Comparison of ENCODE assay signal across 8 cellular contexts in the genomic region with DNA sequence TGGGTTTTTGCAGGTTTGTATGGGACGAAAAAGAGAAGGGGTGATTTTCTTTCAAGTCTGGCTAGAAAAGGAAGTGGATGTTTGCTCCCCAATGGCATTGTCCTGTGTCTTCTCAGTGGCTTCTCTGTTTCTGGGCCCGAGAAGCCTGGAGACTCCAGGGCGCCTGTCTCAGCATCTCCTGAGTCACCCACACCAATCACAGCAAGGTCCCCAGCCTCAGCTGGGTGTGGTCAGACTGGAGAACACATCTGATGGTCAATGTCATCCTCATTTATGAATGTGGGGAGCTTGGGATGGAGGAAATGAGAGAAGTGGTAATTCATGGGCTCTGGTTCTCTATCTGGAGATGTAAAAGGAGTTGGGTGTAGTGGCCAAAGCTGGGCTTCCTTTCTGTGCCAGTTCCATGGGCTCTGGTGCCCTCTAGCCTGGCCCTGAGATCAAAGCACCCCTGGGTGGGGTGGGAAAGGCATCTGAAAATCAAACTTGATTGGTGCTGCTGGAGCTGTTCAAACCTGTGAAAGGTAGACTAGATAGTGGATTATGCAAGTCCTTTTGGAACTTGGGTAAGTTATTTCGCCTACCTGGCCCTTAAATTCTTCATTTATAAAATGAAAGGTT. TPM values are rescaled to one million over a fixed set of nuclear protein-coding genes. Genes with fewer than 3 reads are reported as not detected.
DNase-seq lines count a peak whose midpoint lies in the region; ATAC-seq and TF ChIP-seq lines count a peak whose summit lies in the region.

No MANE protein-coding gene starts in this region.

- in situ Hi-C loops in gastrocnemius medialis (cut with MboI; ENCODE audit: low sequenced_read_pairs in 4 of 4): no loop called here

- intact Hi-C loops in Right ventricle myocardium inferior (cut with DNase I): loop anchor here (2.0 kb wide), 1 partner anchor 299 kb away; no protein-coding TSS in a partner anchor
- intact Hi-C loops in cardiac septum (cut with DNase I): loop anchor here (5.0 kb wide), 1 partner anchor 297 kb away; no protein-coding TSS in a partner anchor
- intact Hi-C loops in head of caudate nucleus (cut with DNase I): loop anchor here (5.0 kb wide), 1 partner anchor 297 kb away; no protein-coding TSS in a partner anchor
- intact Hi-C loops in gastrocnemius medialis (cut with DNase I; ENCODE audit: low total_unique reads): no loop called here

- peak; percentile 72 for ATAC-seq in Right ventricle myocardium inferior
- no peak for ATAC-seq in GM21825 (IDR thresholded peaks at IDR 0.05; ENCODE audit: unreplicated experiment)
- no peak for ATAC-seq in GM21447 (IDR thresholded peaks at IDR 0.05; ENCODE audit: unreplicated experiment)
- no peak for ATAC-seq in gastrocnemius medialis
- no peak for ATAC-seq in GM18502 (IDR thresholded peaks at IDR 0.05; ENCODE audit: poor library complexity, unreplicated experiment)

- no peaks in the 10 kb centered on the region for H3K9me3 ChIP-seq in gastrocnemius medialis

- peak in 2 of 5 experiments; percentile 8 to 22 for TF ChIP-seq CTCF in gastrocnemius medialis (IDR thresholded peaks at IDR 0.05 in 4 of 5, conservative IDR thresholded peaks at IDR 0.05 in 1 of 5)

- no peak overlapping the region for H3K4me3 ChIP-seq in gastrocnemius medialis

- DNase-seq in Right ventricle myocardium inferior (ENCODE audit: missing footprints) (no peak), cardiac septum (ENCODE audit: low spot score) (no peak), RPMI7951 (ENCODE audit: low read depth) (peak; percentile 32), head of caudate nucleus (peak in 33 of 42 donors; percentile 35 to 80 (median 57)), gastrocnemius medialis (no peak)

- no peaks in the 10 kb centered on the region for H3K36me3 ChIP-seq in gastrocnemius medialis

- TF ChIP-seq POLR2A in gastrocnemius medialis (IDR thresholded peaks at IDR 0.05): no peak

- no peaks in the 10 kb centered on the region for H3K27me3 ChIP-seq in gastrocnemius medialis

- no peaks in the 10 kb centered on the region for H3K4me1 ChIP-seq in gastrocnemius medialis

- H3K27ac ChIP-seq in gastrocnemius medialis: no peak overlapping the region

RNA-seq across cellular contexts. Expression of a gene that starts 13.4 kb away (rescaled TPM):
- total RNA-seq in Right ventricle myocardium inferior (10.6 TPM), cardiac septum (4.7 TPM), gastrocnemius medialis (1 to 10 TPM; 2.8 to 9.0 (median 5.7) TPM)
- total RNA-seq in RPMI7951 (2014; rRNA removed; shearing (Covaris generic)): 0.78 and 2.8 TPM in 2 replicates

RNA-seq across cellular contexts. Expression of a gene that starts 32.7 kb away (rescaled TPM):
- total RNA-seq in Right ventricle myocardium inferior: 782 TPM
- total RNA-seq in cardiac septum: 512 TPM
- total RNA-seq in RPMI7951 (2014; rRNA removed; shearing (Covaris generic)): 909 and 1,010 TPM in 2 replicates
- 100 to 1,000 TPM; 774 to 913 (median 796) TPM for total RNA-seq in gastrocnemius medialis

Comparison
In these comparisons a context has a peak if more than half of its experiments do, and no peak if none do; other contexts are left out.
1. DNase-seq: peak in RPMI7951 (single experiment) and head of caudate nucleus (33 of 42); none in Right ventricle myocardium inferior (single experiment), cardiac septum (single experiment) and gastrocnemius medialis (0 of 2).